33 cellular contexts compared by ENCODE assay signal in genomic region chr7:11472646-11473045, GRCh38.
"Had no signal": no experiment of that assay in that cellular context is flagged by ENCODE, and none has a peak within 500 bp of the region (broad histone marks: within the 10 kb centered on the region; RNA-seq: fewer than 3 reads in every experiment).

No MANE protein-coding gene starts in this region.

- ATAC-seq: activated CD4-positive, alpha-beta T cell treated with anti-CD3 and anti-CD28 coated beads for 36 hours; activated CD4-positive, CD25-positive, alpha-beta regulatory T cell treated with anti-CD3 and anti-CD28 coated beads, Interleukin-2, amount 50 U/mL, for 24 hours; activated CD8-positive, alpha-beta memory T cell treated with anti-CD3 and anti-CD28 coated beads, Interleukin-2, amount 10 ng/mL, durations not matched to agents 7 days and 5 days; activated CD8-positive, alpha-beta T cell treated with anti-CD3 and anti-CD28 coated beads, Interleukin-2, amount 10 ng/mL, durations not matched to agents 7 days and 5 days; activated naive CD8-positive, alpha-beta T cell treated with anti-CD3 and anti-CD28 coated beads, Interleukin-2, amount 50 U/mL, for 24 hours; WTC11 had no signal

- H3K27ac ChIP-seq: ascending aorta, cardiac muscle cell, WERI-Rb-1 had no signal

- FAIRE-seq: bronchial epithelial cell, TTC549 had no signal

- H3K36me3 ChIP-seq: ascending aorta, cardiac muscle cell, WERI-Rb-1 had no signal

- H3K9me3 ChIP-seq: ascending aorta had no signal

- H3K4me1 ChIP-seq: ascending aorta had no signal

- DNase-seq: activated CD4-positive, alpha-beta memory T cell treated with anti-CD3 and anti-CD28 coated beads, Interleukin-2, amount 10 ng/mL, durations not matched to agents 7 days and 5 days; activated CD4-positive, alpha-beta T cell treated with anti-CD3 and anti-CD28 coated beads for 1 hour; activated CD4-positive, alpha-beta T cell treated with anti-CD3 and anti-CD28 coated beads for 36 hours; activated CD4-positive, alpha-beta T cell treated with anti-CD3 and anti-CD28 coated beads for 48 hours; activated CD4-positive, alpha-beta T cell treated with anti-CD3 and anti-CD28 coated beads, Interleukin-2, amount 10 ng/mL, durations not matched to agents 7 days and 5 days; activated CD4-positive, alpha-beta T cell treated with anti-CD3 and anti-CD28 coated beads, Interleukin-2, amount 50 U/mL, for 48 hours; activated CD4-positive, CD25-positive, alpha-beta regulatory T cell; activated CD8-positive, alpha-beta memory T cell treated with anti-CD3 and anti-CD28 coated beads for 24 hours; activated CD8-positive, alpha-beta memory T cell treated with anti-CD3 and anti-CD28 coated beads, Interleukin-2, amount 10 ng/mL, durations not matched to agents 7 days and 5 days; activated CD8-positive, alpha-beta memory T cell treated with anti-CD3 and anti-CD28 coated beads, Interleukin-2, amount 50 U/mL, for 48 hours; activated CD8-positive, alpha-beta T cell treated with anti-CD3 and anti-CD28 coated beads, Interleukin-2, amount 10 ng/mL, durations not matched to agents 7 days and 5 days; activated effector memory CD4-positive, alpha-beta T cell treated with Interleukin-2 at 50 U/mL for 16 hours; activated gamma-delta T cell; activated naive CD4-positive, alpha-beta T cell treated with anti-CD3 and anti-CD28 coated beads, Interleukin-2, amount 10 ng/mL, durations not matched to agents 7 days and 5 days; activated naive CD4-positive, alpha-beta T cell treated with Interleukin-2 at 50 U/mL for 16 hours; activated naive CD8-positive, alpha-beta T cell treated with anti-CD3 and anti-CD28 coated beads, Interleukin-2, amount 10 ng/mL, durations not matched to agents 7 days and 5 days; activated naive CD8-positive, alpha-beta T cell treated with anti-CD3 and anti-CD28 coated beads, Interleukin-2, amount 50 U/mL, for 24 hours; activated T-cell treated with anti-CD3 and anti-CD28 coated beads, Interleukin-2, amount 50 U/mL, for 24 hours; activated T-cell treated with anti-CD3 and anti-CD28 coated beads, Interleukin-2, amount 50 U/mL, for 48 hours; amygdala; anterior cingulate cortex; caudate nucleus; cerebellar nuclear complex; T-helper 1 cell; T-helper 2 cell; T-helper 9 cell; WERI-Rb-1 had no signal

- H3K4me3 ChIP-seq: ascending aorta, cardiac muscle cell had no signal

- H3K27me3 ChIP-seq: ascending aorta, cardiac muscle cell had no signal
